ENCODE assay signal across 17 cellular contexts in genomic region chr11:91263698-91264097, GRCh38.
"Had no signal": no experiment of that assay in that cellular context is flagged by ENCODE, and none has a peak within 500 bp of the region (broad histone marks: within the 10 kb centered on the region; RNA-seq: fewer than 3 reads in every experiment).

No MANE protein-coding gene starts in this region.

- H3K9me3 Mint-ChIP-seq: endodermal cell; stimulated activated naive B cell treated with anti-CD40 and anti-IgM and Interleukin-4, amounts not matched to agents 10 μg/mL and 1 μg/mL and 100 μg/mL, for 72 hours had no signal

- H3K27ac Mint-ChIP-seq: endodermal cell; naive thymus-derived CD4-positive, alpha-beta T cell; stimulated activated naive B cell treated with anti-CD40 and anti-IgM and Interleukin-4, amounts not matched to agents 10 μg/mL and 1 μg/mL and 100 μg/mL, for 72 hours; stimulated activated naive CD8-positive, alpha-beta T cell treated with anti-CD3 and anti-CD28 coated beads, Interleukin-15, amount 100 ng/mL, for 72 hours had no signal

- H3K4me1 Mint-ChIP-seq: naive thymus-derived CD4-positive, alpha-beta T cell; stimulated activated naive B cell treated with anti-CD40 and anti-IgM and Interleukin-4, amounts not matched to agents 10 μg/mL and 1 μg/mL and 100 μg/mL, for 72 hours; stimulated activated naive CD8-positive, alpha-beta T cell treated with anti-CD3 and anti-CD28 coated beads, Interleukin-15, amount 100 ng/mL, for 72 hours had no signal

- H3K27me3 Mint-ChIP-seq: naive thymus-derived CD4-positive, alpha-beta T cell; stimulated activated naive B cell treated with anti-CD40 and anti-IgM and Interleukin-4, amounts not matched to agents 10 μg/mL and 1 μg/mL and 100 μg/mL, for 72 hours; stimulated activated naive CD8-positive, alpha-beta T cell treated with anti-CD3 and anti-CD28 coated beads, Interleukin-15, amount 100 ng/mL, for 72 hours had no signal

- H3K4me3 Mint-ChIP-seq: endodermal cell; naive thymus-derived CD4-positive, alpha-beta T cell; stimulated activated naive B cell treated with anti-CD40 and anti-IgM and Interleukin-4, amounts not matched to agents 10 μg/mL and 1 μg/mL and 100 μg/mL, for 72 hours; stimulated activated naive CD8-positive, alpha-beta T cell treated with anti-CD3 and anti-CD28 coated beads, Interleukin-15, amount 100 ng/mL, for 72 hours had no signal

- DNase-seq: effector CD4-positive, alpha-beta T cell; endodermal cell; erythroblast; heart left ventricle; hypothalamus; kidney glomerular epithelial cell; mammary epithelial cell; naive thymus-derived CD4-positive, alpha-beta T cell; ovary; right cardiac atrium; spleen; stimulated activated CD4-positive, alpha-beta T cell treated with anti-CD3 and anti-CD28 coated beads, Interleukin-15, amount 100 ng/mL, for 24 hours; stimulated activated CD4-positive, alpha-beta T cell treated with anti-CD3 and anti-CD28 coated beads, Interleukin-1b, Interleukin-23, amount 100 ng/mL, for 48 hours; stimulated activated CD4-positive, alpha-beta T cell treated with anti-CD3 and anti-CD28 coated beads, Interleukin-4, amount 100 ng/mL, for 4 hours; stimulated activated naive B cell treated with anti-CD40 and anti-IgM and Interleukin-4, amounts not matched to agents 10 μg/mL and 1 μg/mL and 100 μg/mL, for 72 hours; stimulated activated naive CD8-positive, alpha-beta T cell treated with anti-CD3 and anti-CD28 coated beads, Interleukin-15, amount 100 ng/mL, for 72 hours; testis had no signal

- H3K36me3 Mint-ChIP-seq: naive thymus-derived CD4-positive, alpha-beta T cell; stimulated activated naive B cell treated with anti-CD40 and anti-IgM and Interleukin-4, amounts not matched to agents 10 μg/mL and 1 μg/mL and 100 μg/mL, for 72 hours had no signal
